Comparison of ENCODE assay signal across 14 cellular contexts in genomic region chr7:22601812-22602568, GRCh38.
A peak's percentile ranks its signal among the peaks of the same experiment; 100 is the strongest.
DNase-seq lines count a peak whose midpoint lies in the region; ATAC-seq, FAIRE-seq and TF ChIP-seq lines count a peak whose summit lies in the region.
"Had no signal": no experiment of that assay in that cellular context is flagged by ENCODE, and none has a peak within 500 bp of the region (broad histone marks: within the 10 kb centered on the region; RNA-seq: fewer than 3 reads in every experiment).

No MANE protein-coding gene starts in this region.

- no peaks in the 10 kb centered on the region for H3K9me3 ChIP-seq in A549
- H3K9me3 ChIP-seq: uterus had no signal

- in situ Hi-C loops in brain microvascular endothelial cell (cut with HindIII; ENCODE audit: low pct_ligation_motif_present, low sequenced_read_pairs): no loop called here

- H3K27ac ChIP-seq in A549 (no peak overlapping the region), brain microvascular endothelial cell (peak overlapping the region; percentile 25)
- H3K27ac ChIP-seq: HL-60 had no signal

- TF ChIP-seq CTCF in A549 (IDR thresholded peaks at IDR 0.05) (no peak), brain microvascular endothelial cell (IDR thresholded peaks at IDR 0.05; ENCODE audit: low read depth, low read length, missing control alignments) (no peak)

- DNase-seq in A549 (ENCODE audit: low read depth in 1 of 2, low spot score in 1 of 2): no peak
- DNase-seq in HCEC 1CT: peak; percentile 64
- peak; percentile 91 for DNase-seq in brain microvascular endothelial cell
- DNase-seq in kidney glomerular epithelial cell (lab: John Stamatoyannopoulos, UW): peak; percentile 35
- no peak for DNase-seq in NCI-H2171 (lab: John Stamatoyannopoulos, UW)
- no peak for DNase-seq in A172 (ENCODE audit: low spot score)
- DNase-seq in NCI-H510A treated with DMSO at 0.1 percent for 48 hours (lab: John Stamatoyannopoulos, UW): no peak
- DNase-seq: activated T-cell treated with anti-CD3 and anti-CD28 coated beads, Interleukin-2, amount 50 U/mL, for 48 hours; AML-193 had no signal

- FAIRE-seq in A549 (lab: Jason Lieb, UNC): no peak
- FAIRE-seq: GM18507 had no signal

- POLR2A ChIA-PET in A549 (lab: Yijun Ruan, JAX): no interaction called here

- TF ChIP-seq EP300 in A549 (IDR thresholded peaks at IDR 0.05): no peak

- H3K27me3 ChIP-seq in brain microvascular endothelial cell (replicated peaks): no peaks in the 10 kb centered on the region
- H3K27me3 ChIP-seq: uterus had no signal

- no peak for TF ChIP-seq POLR2A in A549 (IDR thresholded peaks at IDR 0.05; ENCODE audit: low read length)

- TF ChIP-seq RAD21 in A549 (conservative IDR thresholded peaks at IDR 0.05 in 1 of 2, IDR thresholded peaks at IDR 0.05 in 1 of 2): no peak

- H3K4me1 ChIP-seq in A549: no peaks in the 10 kb centered on the region; the same call in 2 of the 3 replicates

- H3K4me2 ChIP-seq in A549: no peak overlapping the region

- ATAC-seq in A549 (no peak), HG02798 (IDR thresholded peaks at IDR 0.05; ENCODE audit: poor library complexity, unreplicated experiment) (no peak)
- ATAC-seq: activated CD4-positive, CD25-positive, alpha-beta regulatory T cell treated with anti-CD3 and anti-CD28 coated beads, Interleukin-2, amount 50 U/mL, for 24 hours had no signal

- H3K36me3 ChIP-seq in brain microvascular endothelial cell (replicated peaks): no peaks in the 10 kb centered on the region
- H3K36me3 ChIP-seq: uterus had no signal

- 79% methylated on average over 4 of the region's 4 CpGs for WGBS in A549 (ENCODE audit: missing lambda C conversion rate)

- CTCF ChIA-PET in A549 (lab: Yijun Ruan, JAX): interaction anchor here (0.8 to 2.2 kb wide), 3 partner anchors 8 to 42 kb away, joined by 3 to 5 read pairs (median 5); no protein-coding TSS in a partner anchor

- H3K4me3 ChIP-seq in A549 (no peak overlapping the region), brain microvascular endothelial cell (ENCODE audit: low read depth, low read length) (no peak overlapping the region)
- H3K4me3 ChIP-seq: uterus had no signal

TF ChIP-seq in A549, 52 proteins besides CTCF, POLR2A, EP300 and RAD21:
- TF ChIP-seq BHLHE40 (IDR thresholded peaks at IDR 0.05; ENCODE audit: low read depth, low read length): no peak
- no peak for TF ChIP-seq FOSL2 (IDR thresholded peaks at IDR 0.05)
- TF ChIP-seq FOSL2 (CRISPR knock-in tag; IDR thresholded peaks at IDR 0.05): peak; percentile 48
- TF ChIP-seq KDM1A (IDR thresholded peaks at IDR 0.05; ENCODE audit: low read depth): no peak

Comparison
In these comparisons a context has a peak if more than half of its experiments do, and no peak if none do; other contexts are left out.
1. DNase-seq: peak in HCEC 1CT (single experiment), brain microvascular endothelial cell (single experiment) and kidney glomerular epithelial cell (single experiment); none in A549 (0 of 2), NCI-H2171 (single experiment), A172 (single experiment) and NCI-H510A treated with DMSO at 0.1 percent for 48 hours (single experiment).